ENCODE assay signal across 17 cellular contexts in genomic region chr5:90022002-90022710, GRCh38.
DNase-seq lines count a peak whose midpoint lies in the region; ATAC-seq and TF ChIP-seq lines count a peak whose summit lies in the region.
"Had no signal": no experiment of that assay in that cellular context is flagged by ENCODE, and none has a peak within 500 bp of the region (broad histone marks: within the 10 kb centered on the region; RNA-seq: fewer than 3 reads in every experiment).

No MANE protein-coding gene starts in this region.

- intact Hi-C loops in MCF 10A (cut with micrococcal nuclease) (no loop called here), mammary epithelial cell (cut with micrococcal nuclease) (no loop called here)
- intact Hi-C loops in activated T-helper 1 cell treated with anti-CD3 and anti-CD28 coated beads, Interleukin-12 subunit alpha, Interleukin-12 subunit beta, Interleukin-2, Interleukin-4 antibody, amounts not matched to agents 30 ng/mL and 10 ng/mL and 1 ng/mL, durations not matched to agents 14 hours and 24 hours and 36 hours (cut with micrococcal nuclease), result no loop called here

- no peak overlapping the region for H2AFZ ChIP-seq in mammary epithelial cell (ENCODE audit: low read depth, low read length)

- in situ Hi-C loops in mammary epithelial cell (cut with MboI; ENCODE audit: low sequenced_read_pairs in 2 of 2), result no loop called here

- ATAC-seq in activated T-cell treated with anti-CD3 and anti-CD28 coated beads, Interleukin-2, amount 50 U/mL, for 72 hours (replicated peaks in 1 of 2), result no peak

- no peaks in the 10 kb centered on the region for H3K9me3 Mint-ChIP-seq in MCF 10A (ENCODE audit: unreplicated experiment)
- H3K9me3 Mint-ChIP-seq in chondrocyte (ENCODE audit: low read depth), result peaks cover 3% of the 10 kb centered on the region
- peaks cover 2 to 3% of the 10 kb centered on the region in 2 donors for H3K9me3 Mint-ChIP-seq in activated T-cell treated with anti-CD3 and anti-CD28 coated beads, Interleukin-2, amount 50 U/mL, for 72 hours
- no peaks in the 10 kb centered on the region for H3K9me3 Mint-ChIP-seq in activated T-helper 1 cell treated with anti-CD3 and anti-CD28 coated beads, Interleukin-12 subunit alpha, Interleukin-12 subunit beta, Interleukin-2, Interleukin-4 antibody, amounts not matched to agents 30 ng/mL and 10 ng/mL and 1 ng/mL, durations not matched to agents 14 hours and 24 hours and 36 hours
- H3K9me3 Mint-ChIP-seq: CD4-positive, alpha-beta T cell; memory B cell; nephron progenitor cell had no signal

- no peak overlapping the region for H3K9ac ChIP-seq in mammary epithelial cell (ENCODE audit: insufficient read depth, low read length)
- H3K9ac ChIP-seq in mucosa of stomach (ENCODE audit: low read length), result peak overlapping the region; percentile 19

- 27% methylated on average over 1 of the region's 1 CpG for WGBS in mammary epithelial cell (ENCODE audit: low coverage, missing lambda C conversion rate)

- H4K20me1 ChIP-seq in mammary epithelial cell (ENCODE audit: insufficient read depth, low read length), result no peaks in the 10 kb centered on the region

- H3K4me1 Mint-ChIP-seq in MCF 10A (ENCODE audit: insufficient read depth, unreplicated experiment) (peaks cover 7% of the 10 kb centered on the region), chondrocyte (ENCODE audit: low read depth) (peaks cover 35% of the 10 kb centered on the region)
- H3K4me1 Mint-ChIP-seq in activated T-cell treated with anti-CD3 and anti-CD28 coated beads, Interleukin-2, amount 50 U/mL, for 72 hours (ENCODE audit: low read depth), result no peaks in the 10 kb centered on the region
- no peaks in the 10 kb centered on the region for H3K4me1 Mint-ChIP-seq in activated T-helper 1 cell treated with anti-CD3 and anti-CD28 coated beads, Interleukin-12 subunit alpha, Interleukin-12 subunit beta, Interleukin-2, Interleukin-4 antibody, amounts not matched to agents 30 ng/mL and 10 ng/mL and 1 ng/mL, durations not matched to agents 14 hours and 24 hours and 36 hours (ENCODE audit: low read depth)

- H3K36me3 ChIP-seq in mammary epithelial cell (ENCODE audit: insufficient read depth, low read length) (no peaks in the 10 kb centered on the region), mucosa of stomach (ENCODE audit: control insufficient read depth, insufficient read depth, low read length) (no peaks in the 10 kb centered on the region)
- H3K36me3 ChIP-seq: heart right ventricle had no signal

- CTCF ChIA-PET in MCF 10A (lab: Yijun Ruan, JAX), result interaction anchor here (0.6 kb wide), 1 partner anchor 110 kb away, joined by 3 read pairs; no protein-coding TSS in a partner anchor
- CTCF ChIA-PET in mammary epithelial cell (lab: Charles Lee; ENCODE audit: low non-redundant PET), result no interaction called here

- POLR2A ChIA-PET in MCF 10A (lab: Yijun Ruan, JAX), result no interaction called here

- no peaks in the 10 kb centered on the region for H3K36me3 Mint-ChIP-seq in MCF 10A (ENCODE audit: insufficient read depth, unreplicated experiment)
- no peaks in the 10 kb centered on the region for H3K36me3 Mint-ChIP-seq in chondrocyte (ENCODE audit: low read depth)
- H3K36me3 Mint-ChIP-seq in activated T-cell treated with anti-CD3 and anti-CD28 coated beads, Interleukin-2, amount 50 U/mL, for 72 hours (ENCODE audit: insufficient read depth in 2 of 2), result no peaks in the 10 kb centered on the region
- no peaks in the 10 kb centered on the region for H3K36me3 Mint-ChIP-seq in activated T-helper 1 cell treated with anti-CD3 and anti-CD28 coated beads, Interleukin-12 subunit alpha, Interleukin-12 subunit beta, Interleukin-2, Interleukin-4 antibody, amounts not matched to agents 30 ng/mL and 10 ng/mL and 1 ng/mL, durations not matched to agents 14 hours and 24 hours and 36 hours (ENCODE audit: low read depth)
- H3K36me3 Mint-ChIP-seq: memory B cell had no signal

- H3K4me2 ChIP-seq in mammary epithelial cell (ENCODE audit: insufficient read depth, low read depth, low read length), result no peak overlapping the region

- H3K9me3 ChIP-seq in mammary epithelial cell (replicated peaks; ENCODE audit: insufficient read depth, low read length) (no peaks in the 10 kb centered on the region), mucosa of stomach (ENCODE audit: control insufficient read depth, low read length) (no peaks in the 10 kb centered on the region)

- H3K79me2 ChIP-seq in mammary epithelial cell (ENCODE audit: insufficient read depth, low read length), result no peaks in the 10 kb centered on the region

- peak overlapping the region; percentile 47 for H3K27ac Mint-ChIP-seq in MCF 10A (ENCODE audit: low read depth, unreplicated experiment)
- H3K27ac Mint-ChIP-seq in chondrocyte (ENCODE audit: unreplicated experiment), result peak overlapping the region; percentile 93
- no peak overlapping the region for H3K27ac Mint-ChIP-seq in activated T-cell treated with anti-CD3 and anti-CD28 coated beads, Interleukin-2, amount 50 U/mL, for 72 hours
- H3K27ac Mint-ChIP-seq in activated T-helper 1 cell treated with anti-CD3 and anti-CD28 coated beads, Interleukin-12 subunit alpha, Interleukin-12 subunit beta, Interleukin-2, Interleukin-4 antibody, amounts not matched to agents 30 ng/mL and 10 ng/mL and 1 ng/mL, durations not matched to agents 14 hours and 24 hours and 36 hours, result no peak overlapping the region
- H3K27ac Mint-ChIP-seq: CD4-positive, alpha-beta T cell; nephron progenitor cell; T-helper 2 cell treated with Interferon-gamma antibody and Interleukin-4, amounts not matched to agents 5 μg/mL and 100 μg/mL, for 36 hours had no signal

- H3K4me3 ChIP-seq in mammary epithelial cell (replicated peaks in 1 of 3; ENCODE audit: insufficient read depth in 1 of 3, low read depth in 2 of 3, low read length in 3 of 3) (no peak overlapping the region), mucosa of stomach (ENCODE audit: low read length) (no peak overlapping the region)

- H3K27me3 ChIP-seq in mammary epithelial cell (ENCODE audit: insufficient read depth, low read length) (no peaks in the 10 kb centered on the region), mucosa of stomach (ENCODE audit: control insufficient read depth, insufficient read depth, low read length) (no peaks in the 10 kb centered on the region)
- H3K27me3 ChIP-seq: heart right ventricle had no signal

- no peak for DNase-seq in MCF 10A (ENCODE audit: unreplicated experiment)
- DNase-seq in mammary epithelial cell, result no peak
- DNase-seq in chondrocyte (ENCODE audit: low spot score), result no peak
- no peak for DNase-seq in activated T-cell treated with anti-CD3 and anti-CD28 coated beads, Interleukin-2, amount 50 U/mL, for 72 hours
- no peak for DNase-seq in NK-92 treated with Interleukin-12 subunit alpha and Interleukin-12 subunit beta, amount 100 ng/mL, for 24 hours (lab: John Stamatoyannopoulos, UW)
- DNase-seq in globus pallidus (ENCODE audit: low spot score), result no peak
- DNase-seq in activated T-helper 1 cell treated with anti-CD3 and anti-CD28 coated beads, Interleukin-12 subunit alpha, Interleukin-12 subunit beta, Interleukin-2, Interleukin-4 antibody, amounts not matched to agents 30 ng/mL and 10 ng/mL and 1 ng/mL, durations not matched to agents 14 hours and 24 hours and 36 hours (ENCODE audit: low spot score), result no peak
- DNase-seq: activated naive CD4-positive, alpha-beta T cell; CD4-positive, alpha-beta T cell; heart right ventricle; Karpas-422; nephron progenitor cell; SHP77 treated with DMSO at 0.1 percent for 48 hours; stimulated activated naive CD4-positive, alpha-beta T cell treated with Interleukin-2 at 50 U/mL for 16 hours had no signal

- H3K4me1 ChIP-seq in mammary epithelial cell (ENCODE audit: insufficient read depth, low read length) (no peaks in the 10 kb centered on the region), mucosa of stomach (ENCODE audit: control insufficient read depth, insufficient read depth, low read length) (peaks cover 15% of the 10 kb centered on the region)

- no peaks in the 10 kb centered on the region for H3K27me3 Mint-ChIP-seq in MCF 10A (ENCODE audit: insufficient read depth, unreplicated experiment)
- no peaks in the 10 kb centered on the region for H3K27me3 Mint-ChIP-seq in chondrocyte (ENCODE audit: low read depth)
- H3K27me3 Mint-ChIP-seq in activated T-cell treated with anti-CD3 and anti-CD28 coated beads, Interleukin-2, amount 50 U/mL, for 72 hours (ENCODE audit: low read depth), result no peaks in the 10 kb centered on the region
- no peaks in the 10 kb centered on the region for H3K27me3 Mint-ChIP-seq in activated T-helper 1 cell treated with anti-CD3 and anti-CD28 coated beads, Interleukin-12 subunit alpha, Interleukin-12 subunit beta, Interleukin-2, Interleukin-4 antibody, amounts not matched to agents 30 ng/mL and 10 ng/mL and 1 ng/mL, durations not matched to agents 14 hours and 24 hours and 36 hours (ENCODE audit: insufficient read depth)
- H3K27me3 Mint-ChIP-seq: CD4-positive, alpha-beta T cell; memory B cell had no signal

- TF ChIP-seq CTCF in MCF 10A (IDR thresholded peaks at IDR 0.05; ENCODE audit: unreplicated experiment) (no peak), mammary epithelial cell (conservative IDR thresholded peaks at IDR 0.05 in 1 of 2, IDR thresholded peaks at IDR 0.05 in 1 of 2; ENCODE audit: extremely low read depth in 1 of 2, insufficient read depth in 1 of 2, low read depth in 1 of 2, low read length in 2 of 2) (no peak), chondrocyte (IDR thresholded peaks at IDR 0.05) (no peak)

- H3K4me3 Mint-ChIP-seq in MCF 10A (ENCODE audit: unreplicated experiment) (no peak overlapping the region), chondrocyte (ENCODE audit: unreplicated experiment) (no peak overlapping the region)
- no peak overlapping the region for H3K4me3 Mint-ChIP-seq in activated T-cell treated with anti-CD3 and anti-CD28 coated beads, Interleukin-2, amount 50 U/mL, for 72 hours
- no peak overlapping the region for H3K4me3 Mint-ChIP-seq in activated T-helper 1 cell treated with anti-CD3 and anti-CD28 coated beads, Interleukin-12 subunit alpha, Interleukin-12 subunit beta, Interleukin-2, Interleukin-4 antibody, amounts not matched to agents 30 ng/mL and 10 ng/mL and 1 ng/mL, durations not matched to agents 14 hours and 24 hours and 36 hours
- H3K4me3 Mint-ChIP-seq: CD4-positive, alpha-beta T cell; nephron progenitor cell; T-helper 2 cell treated with Interferon-gamma antibody and Interleukin-4, amounts not matched to agents 5 μg/mL and 100 μg/mL, for 36 hours had no signal

- BruUV-seq in MCF 10A (replicated peaks; lab: Mats Ljungman, UMichigan), result no TSS peak
- BruUV-seq in mammary epithelial cell (replicated peaks; lab: Mats Ljungman, UMichigan), result no TSS peak

- dilution Hi-C loops in mammary epithelial cell (cut with HindIII; ENCODE audit: low sequenced_read_pairs), result no loop called here

- no peak overlapping the region for H3K27ac ChIP-seq in mammary epithelial cell (ENCODE audit: insufficient read depth, low read depth, low read length)

Comparison
In these comparisons a context has a peak if more than half of its experiments do, and no peak if none do; other contexts are left out.
1. H3K27ac Mint-ChIP-seq: peak in MCF 10A (single experiment) and chondrocyte (single experiment); none in activated T-cell treated with anti-CD3 and anti-CD28 coated beads, Interleukin-2, amount 50 U/mL, for 72 hours (single experiment) and activated T-helper 1 cell treated with anti-CD3 and anti-CD28 coated beads, Interleukin-12 subunit alpha, Interleukin-12 subunit beta, Interleukin-2, Interleukin-4 antibody, amounts not matched to agents 30 ng/mL and 10 ng/mL and 1 ng/mL, durations not matched to agents 14 hours and 24 hours and 36 hours (single experiment).